ENCODE assay signal across 1 cellular context in the genomic region with DNA sequence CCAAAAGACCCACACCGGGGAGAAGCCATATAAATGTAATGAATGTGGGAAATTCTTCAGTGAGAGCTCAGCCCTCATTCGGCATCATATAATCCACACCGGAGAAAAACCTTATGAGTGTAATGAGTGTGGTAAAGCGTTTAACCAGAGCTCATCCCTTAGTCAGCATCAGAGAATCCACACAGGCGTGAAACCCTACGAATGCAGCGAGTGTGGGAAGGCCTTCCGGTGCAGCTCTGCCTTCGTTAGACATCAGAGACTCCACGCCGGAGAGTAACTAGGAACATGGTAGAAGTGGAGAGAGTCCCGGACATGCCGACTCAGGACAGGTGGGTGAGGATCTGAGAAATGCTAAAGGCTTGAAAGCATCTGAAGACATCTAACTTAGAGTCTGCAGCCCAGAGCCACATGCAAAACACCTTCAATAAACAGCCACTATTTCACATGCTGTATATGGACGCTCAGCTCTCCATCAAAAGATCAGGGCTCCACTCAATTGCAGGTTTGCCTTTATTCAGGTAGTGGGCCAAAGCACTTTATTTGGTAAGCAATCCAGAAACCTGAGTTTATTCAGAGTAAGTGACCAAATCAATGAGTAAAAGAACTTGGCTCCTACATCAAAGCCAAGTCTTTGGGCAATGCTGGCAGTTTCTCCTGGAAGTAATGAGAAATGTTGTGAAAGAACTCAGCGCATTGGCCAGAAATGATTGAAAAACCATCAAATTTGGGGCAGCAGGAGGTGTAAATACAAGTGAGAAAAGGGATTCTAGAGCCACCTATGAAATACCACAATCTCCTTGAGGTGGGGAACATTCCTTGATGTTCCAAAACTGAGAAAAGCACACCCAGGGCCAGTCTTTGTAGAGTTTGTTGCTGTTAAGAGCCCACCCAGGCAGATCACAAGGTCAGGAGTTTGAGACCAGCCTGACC.
TF ChIP-seq lines count a peak whose summit lies in the region.

No MANE protein-coding gene starts in this region.

TF ChIP-seq in GM12878, 131 proteins besides CTCF, POLR2A, EP300 and RAD21:
- 0 out of 2 replicates have a peak, but pooled peaks have one; percentile 25 for TF ChIP-seq POLR2AphosphoS2 (IDR thresholded peaks at IDR 0.05; ENCODE audit: low read depth, low read length)
- peak; percentile 42; the same call in 1 of the 2 replicates for TF ChIP-seq SMAD5 (IDR thresholded peaks at IDR 0.05; ENCODE audit: low read depth)
- TF ChIP-seq ZBTB11 (CRISPR knock-in tag; IDR thresholded peaks at IDR 0.05) = 0 out of 2 replicates have a peak, but pooled peaks have one; percentile 7
- TF ChIP-seq POU2F2 (IDR thresholded peaks at IDR 0.05; ENCODE audit: borderline replicate concordance, low read depth, low read length) = peak; percentile 30; the same call in 1 of the 3 replicates
- TF ChIP-seq CBFB (IDR thresholded peaks at IDR 0.05; ENCODE audit: low read depth) = 0 out of 2 replicates have a peak, but pooled peaks have one; percentile 18
- no peak for TF ChIP-seq CEBPB (IDR thresholded peaks at IDR 0.05; ENCODE audit: borderline replicate concordance in 1 of 2, low read depth in 2 of 2, low read length in 2 of 2)
- no peak for TF ChIP-seq CHD1 (IDR thresholded peaks at IDR 0.05; ENCODE audit: low read depth, low read length)
- TF ChIP-seq ZBED1 (IDR thresholded peaks at IDR 0.05; ENCODE audit: borderline replicate concordance) = 0 out of 2 replicates have a peak, but pooled peaks have one; percentile 56
- TF ChIP-seq POLR2AphosphoS5 (IDR thresholded peaks at IDR 0.05; ENCODE audit: low read length) = 0 out of 2 replicates have a peak, but pooled peaks have one; percentile 48
TF ChIP-seq in GM12878: peak in this region for 7.
